13 cellular contexts compared by ENCODE assay signal in the genomic region with DNA sequence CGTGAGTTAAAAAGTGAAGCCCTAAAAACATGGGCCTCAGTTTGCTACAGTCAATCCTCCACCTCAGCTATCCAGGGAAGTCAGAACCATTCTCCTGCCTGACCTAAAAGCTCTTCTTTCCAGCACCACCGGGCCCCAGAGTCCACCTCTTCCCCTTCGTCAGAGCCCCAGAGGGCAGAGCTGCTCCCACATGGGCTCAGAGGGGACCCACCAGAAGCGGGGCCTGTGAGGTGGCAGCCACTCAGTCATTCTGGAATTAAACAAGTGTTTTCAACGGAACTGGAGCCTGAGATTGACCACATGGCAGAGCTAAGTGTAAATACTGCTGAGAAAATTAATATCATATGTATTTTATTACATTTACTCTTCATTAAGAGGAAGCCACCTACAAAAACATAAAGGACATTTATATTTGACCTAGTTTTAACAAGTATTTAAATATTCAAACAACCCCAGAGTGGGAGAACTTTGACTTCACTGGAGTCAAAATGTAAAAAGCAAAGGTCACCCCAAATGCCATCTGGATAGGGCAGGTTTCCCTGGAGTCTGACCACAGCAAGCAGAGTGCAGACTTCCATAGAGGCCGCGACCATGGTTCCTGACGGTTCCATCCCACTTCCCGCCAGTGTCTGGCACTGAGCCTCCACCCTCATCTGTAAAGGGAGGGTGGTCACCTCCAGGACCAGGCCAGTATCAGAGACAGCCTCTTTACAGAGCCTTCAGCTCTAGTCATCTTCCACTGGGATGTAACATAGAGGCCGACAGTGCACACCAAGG. TPM values are rescaled to one million over a fixed set of nuclear protein-coding genes. Genes with fewer than 3 reads are reported as not detected.
DNase-seq lines count a peak whose midpoint lies in the region; ATAC-seq, FAIRE-seq and TF ChIP-seq lines count a peak whose summit lies in the region.
"Had no signal": no experiment of that assay in that cellular context is flagged by ENCODE, and none has a peak within 500 bp of the region (broad histone marks: within the 10 kb centered on the region; RNA-seq: fewer than 3 reads in every experiment).

No MANE protein-coding gene starts in this region.

- no peak for TF ChIP-seq EP300 in ovary (IDR thresholded peaks at IDR 0.05)

- no peak for TF ChIP-seq POLR2A in ovary (IDR thresholded peaks at IDR 0.05)

- intact Hi-C loops in OCI-LY7 (cut with micrococcal nuclease; ENCODE audit: unreplicated experiment), result loop anchor here (5.0 kb wide), 1 partner anchor 116 kb away; no protein-coding TSS in a partner anchor
- intact Hi-C loops in ovary (cut with DNase I), result loop anchor here in 1 of 4 donors (2.0 to 10.0 kb wide), 2 partner anchors 59 to 119 kb away; no protein-coding TSS in a partner anchor

- no peak for DNase-seq in T-helper 2 cell treated with Interferon-gamma antibody and Interleukin-4, amounts not matched to agents 5 μg/mL and 100 μg/mL, for 36 hours (ENCODE audit: low spot score)
- DNase-seq in T-helper 2 cell (no peak), OCI-LY7 (ENCODE audit: low spot score) (no peak), ovary (peak in 4 of 5 donors; percentile 43 to 53 (median 50)), T1000 (lab: John Stamatoyannopoulos, UW) (no peak), urothelium cell line (ENCODE audit: low spot score) (no peak)
- no peak for DNase-seq in effector memory CD8-positive, alpha-beta T cell
- DNase-seq: cortex of kidney; hypothalamus; NCI-H2227 treated with DMSO at 0.1 percent for 48 hours; stimulated activated CD4-positive, alpha-beta T cell treated with anti-CD3 and anti-CD28 coated beads, Interleukin-4, amount 100 ng/mL, for 1 hour; tibial artery had no signal

- no peak for FAIRE-seq in urothelium cell line (lab: Jason Lieb, UNC)

- TF ChIP-seq CTCF in OCI-LY7 (conservative IDR thresholded peaks at IDR 0.05; ENCODE audit: low read length) (no peak), ovary (IDR thresholded peaks at IDR 0.05) (no peak)

- H3K9me2 ChIP-seq in OCI-LY7 (ENCODE audit: insufficient read depth, low read length), result no peaks in the 10 kb centered on the region

- no peaks in the 10 kb centered on the region for H3K27me3 Mint-ChIP-seq in T-helper 2 cell treated with Interferon-gamma antibody and Interleukin-4, amounts not matched to agents 5 μg/mL and 100 μg/mL, for 36 hours (ENCODE audit: low read depth)
- no peaks in the 10 kb centered on the region for H3K27me3 Mint-ChIP-seq in effector memory CD8-positive, alpha-beta T cell

- POLR2A ChIA-PET in OCI-LY7 (lab: Charles Lee), result no interaction called here

- no peaks in the 10 kb centered on the region for H3K9me3 ChIP-seq in OCI-LY7 (ENCODE audit: low read length)
- no peaks in the 10 kb centered on the region for H3K9me3 ChIP-seq in ovary

- no peaks in the 10 kb centered on the region for H3K27me3 ChIP-seq in ovary
- H3K27me3 ChIP-seq: tibial artery had no signal

- H4K20me1 ChIP-seq in OCI-LY7 (ENCODE audit: insufficient read depth, low read length), result peaks cover 4% of the 10 kb centered on the region; the same call in 1 of the 2 replicates

- H3K4me1 Mint-ChIP-seq in T-helper 2 cell treated with Interferon-gamma antibody and Interleukin-4, amounts not matched to agents 5 μg/mL and 100 μg/mL, for 36 hours (ENCODE audit: low read depth), result peaks cover 9% of the 10 kb centered on the region
- H3K4me1 Mint-ChIP-seq in effector memory CD8-positive, alpha-beta T cell (ENCODE audit: low read depth in 2 of 2), result peaks cover 14 to 19% of the 10 kb centered on the region in 2 donors

- WGBS in ovary, 3 donors, result 73 to 75% (median 75%) methylated on average over 10 of the region's 10 CpGs

- peak overlapping the region; percentile 82 for H3K4me3 Mint-ChIP-seq in T-helper 2 cell treated with Interferon-gamma antibody and Interleukin-4, amounts not matched to agents 5 μg/mL and 100 μg/mL, for 36 hours
- H3K4me3 Mint-ChIP-seq in effector memory CD8-positive, alpha-beta T cell, result peak overlapping the region; percentile 77 to 84

- peak overlapping the region; percentile 80 for H3K27ac Mint-ChIP-seq in T-helper 2 cell treated with Interferon-gamma antibody and Interleukin-4, amounts not matched to agents 5 μg/mL and 100 μg/mL, for 36 hours
- peak overlapping the region in 1 of 2 donors; percentile 17 for H3K27ac Mint-ChIP-seq in effector memory CD8-positive, alpha-beta T cell

- no peak overlapping the region for H3K4me2 ChIP-seq in OCI-LY7 (ENCODE audit: low read length)

- TSS peak; percentile 62 for BruUV-seq in OCI-LY7 (replicated peaks; lab: Mats Ljungman, UMichigan)

- H3K9me3 Mint-ChIP-seq in T-helper 2 cell treated with Interferon-gamma antibody and Interleukin-4, amounts not matched to agents 5 μg/mL and 100 μg/mL, for 36 hours, result peaks cover 10% of the 10 kb centered on the region
- no peaks in the 10 kb centered on the region for H3K9me3 Mint-ChIP-seq in effector memory CD8-positive, alpha-beta T cell

- H3K4me3 ChIP-seq in OCI-LY7 (ENCODE audit: low read depth, low read length, poor library complexity, severe bottlenecking) (no peak overlapping the region), ovary (no peak overlapping the region)

- CTCF ChIA-PET in OCI-LY7 (lab: Charles Lee; ENCODE audit: unreplicated experiment), result interaction anchor here (1.0 kb wide), 1 partner anchor 58 kb away, joined by 3 read pairs; the partner anchor contains the start of gene PTTG1IP

- peaks cover 5% of the 10 kb centered on the region for H3K36me3 Mint-ChIP-seq in T-helper 2 cell treated with Interferon-gamma antibody and Interleukin-4, amounts not matched to agents 5 μg/mL and 100 μg/mL, for 36 hours (ENCODE audit: low read depth)
- H3K36me3 Mint-ChIP-seq in effector memory CD8-positive, alpha-beta T cell (ENCODE audit: insufficient read depth), result peaks cover 17% of the 10 kb centered on the region

- peaks cover 12% of the 10 kb centered on the region; the same call in 1 of the 2 replicates for H3K36me3 ChIP-seq in OCI-LY7 (ENCODE audit: insufficient read depth, low read length)
- no peaks in the 10 kb centered on the region for H3K36me3 ChIP-seq in ovary

- H3K27ac ChIP-seq in OCI-LY7 (ENCODE audit: low read depth, low read length, poor library complexity, severe bottlenecking), result no peak overlapping the region
- H3K27ac ChIP-seq in ovary, result no peak overlapping the region

- peaks cover 6% of the 10 kb centered on the region for H3K4me1 ChIP-seq in OCI-LY7 (ENCODE audit: insufficient read depth, low read length, poor library complexity, severe bottlenecking)
- peaks cover 14% of the 10 kb centered on the region for H3K4me1 ChIP-seq in ovary (ENCODE audit: insufficient read depth)

- no peak for ATAC-seq in effector memory CD8-positive, alpha-beta T cell (replicated peaks)
- ATAC-seq in HG02970 (IDR thresholded peaks at IDR 0.05; ENCODE audit: low FRiP score, unreplicated experiment), result no peak

- H2AFZ ChIP-seq in OCI-LY7 (ENCODE audit: low read length), result no peak overlapping the region

- peaks cover 13% of the 10 kb centered on the region; the same call in 1 of the 2 replicates for H3K79me2 ChIP-seq in OCI-LY7 (ENCODE audit: insufficient read depth, low read depth, low read length)

RNA-seq across cellular contexts. Expression of gene SUMO3, which starts 1.8 kb away (rescaled TPM):
- total RNA-seq in OCI-LY7 (2014; rRNA removed; shearing (Covaris generic)), result 59.5 and 60.3 TPM in 2 replicates
- total RNA-seq in OCI-LY7 (2022) (85.5 and 94.6 TPM in 2 replicates), ovary (100 to 1,000 TPM in 1 of 7 donors, 10 to 100 TPM in 6; 45.3 to 108 (median 74.3) TPM)
- 10 to 100 TPM; 63.9 to 97.6 TPM for polyA plus RNA-seq in ovary

RNA-seq across cellular contexts. Expression of gene UBE2G2, which starts 14.4 kb away (rescaled TPM):
- total RNA-seq in OCI-LY7 (2014; rRNA removed; shearing (Covaris generic)), result 104 and 121 TPM in 2 replicates
- total RNA-seq in OCI-LY7 (2022) (137 and 141 TPM in 2 replicates), ovary (10 to 100 TPM; 47.0 to 84.9 (median 71.7) TPM)
- 10 to 100 TPM; 31.3 to 59.5 TPM for polyA plus RNA-seq in ovary

RNA-seq across cellular contexts. Expression of gene PTTG1IP, which starts 57.5 kb away (rescaled TPM):
- total RNA-seq in OCI-LY7 (2014; rRNA removed; shearing (Covaris generic)), result 38.3 and 38.9 TPM in 2 replicates
- 56.3 and 58.1 TPM in 2 replicates for total RNA-seq in OCI-LY7 (2022)
- 100 to 1,000 TPM; 133 to 226 (median 143) TPM for total RNA-seq in ovary
- 100 to 1,000 TPM; 144 to 420 TPM for polyA plus RNA-seq in ovary

Comparison
In these comparisons a context has a peak if more than half of its experiments do, and no peak if none do; other contexts are left out.
1. DNase-seq: peak in ovary (4 of 5); none in T-helper 2 cell treated with Interferon-gamma antibody and Interleukin-4, amounts not matched to agents 5 μg/mL and 100 μg/mL, for 36 hours (single experiment), T-helper 2 cell (0 of 5), OCI-LY7 (single experiment), effector memory CD8-positive, alpha-beta T cell (0 of 3), T1000 (single experiment) and urothelium cell line (single experiment).